Comparison of ENCODE assay signal across 18 cellular contexts in the genomic region with DNA sequence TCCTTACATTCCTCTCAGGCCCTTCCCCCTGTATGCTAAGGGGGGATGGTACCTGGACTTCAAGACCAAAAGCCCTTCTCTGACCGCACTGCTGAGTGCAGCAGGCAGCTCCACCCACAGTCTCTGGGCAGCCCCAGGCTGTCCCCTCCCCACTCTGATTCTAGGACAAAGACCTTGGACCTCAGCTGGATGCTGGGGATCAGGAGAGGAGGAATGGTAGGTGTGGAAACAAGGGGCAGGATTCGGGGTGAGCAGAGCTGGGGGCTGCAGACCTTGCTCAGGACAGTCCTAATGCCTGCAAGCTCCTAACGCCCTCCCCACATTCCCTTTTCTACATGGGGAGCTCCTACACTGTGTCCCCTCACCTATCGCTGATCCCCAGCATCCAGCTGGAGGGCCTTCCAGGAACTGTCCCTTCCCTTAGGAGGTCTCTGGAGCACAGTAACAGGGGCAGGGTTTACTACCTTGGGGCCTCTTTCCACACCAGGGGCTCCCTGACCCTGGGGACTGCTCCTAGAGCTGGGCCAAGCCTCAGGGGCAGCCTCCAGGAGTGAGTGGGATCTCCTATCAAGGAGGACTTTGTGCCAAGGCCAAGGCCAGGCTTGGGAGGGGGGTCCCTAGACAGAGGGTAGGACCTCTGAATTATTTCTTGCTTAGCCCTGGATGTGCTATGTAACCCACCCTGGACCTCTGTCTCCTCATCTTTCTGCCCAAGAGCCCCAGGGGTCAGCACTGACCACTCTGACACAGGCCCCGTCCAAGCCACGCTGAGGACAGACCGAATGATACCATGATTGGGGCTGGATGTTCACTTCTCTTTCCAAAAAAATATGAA. TPM values are rescaled to one million over a fixed set of nuclear protein-coding genes. Genes with fewer than 3 reads are reported as not detected.
A peak's percentile ranks its signal among the peaks of the same experiment; 100 is the strongest.
DNase-seq lines count a peak whose midpoint lies in the region; ATAC-seq and TF ChIP-seq lines count a peak whose summit lies in the region.
"Had no signal": no experiment of that assay in that cellular context is flagged by ENCODE, and none has a peak within 500 bp of the region (broad histone marks: within the 10 kb centered on the region; RNA-seq: fewer than 3 reads in every experiment).

No MANE protein-coding gene starts in this region.

- no peak overlapping the region for H3K9ac ChIP-seq in endodermal cell (ENCODE audit: extremely low read depth, low read length, poor library complexity, severe bottlenecking)

- peaks cover 6% of the 10 kb centered on the region for H3K36me3 Mint-ChIP-seq in endodermal cell (ENCODE audit: low read depth)
- H3K36me3 Mint-ChIP-seq in activated T-helper 2 cell treated with anti-CD3 and anti-CD28 coated beads, Interferon-gamma antibody, Interleukin-2, Interleukin-4, amounts not matched to agents 10 μg/mL and 5 μg/mL and 100 μg/mL, durations not matched to agents 14 hours and 24 hours and 36 hours (ENCODE audit: low read depth), result no peaks in the 10 kb centered on the region

- no peaks in the 10 kb centered on the region for H3K27me3 ChIP-seq in endodermal cell (ENCODE audit: control insufficient read depth, insufficient read depth, low read length, poor library complexity, severe bottlenecking)

- no peaks in the 10 kb centered on the region for H3K9me3 Mint-ChIP-seq in endodermal cell
- H3K9me3 Mint-ChIP-seq in activated T-helper 2 cell treated with anti-CD3 and anti-CD28 coated beads, Interferon-gamma antibody, Interleukin-2, Interleukin-4, amounts not matched to agents 10 μg/mL and 5 μg/mL and 100 μg/mL, durations not matched to agents 14 hours and 24 hours and 36 hours, result no peaks in the 10 kb centered on the region
- H3K9me3 Mint-ChIP-seq: H9 had no signal

- peaks cover 26% of the 10 kb centered on the region for H3K4me1 Mint-ChIP-seq in endodermal cell
- H3K4me1 Mint-ChIP-seq in activated T-helper 2 cell treated with anti-CD3 and anti-CD28 coated beads, Interferon-gamma antibody, Interleukin-2, Interleukin-4, amounts not matched to agents 10 μg/mL and 5 μg/mL and 100 μg/mL, durations not matched to agents 14 hours and 24 hours and 36 hours (ENCODE audit: low read depth), result peaks cover 7% of the 10 kb centered on the region

- H3K36me3 ChIP-seq in endodermal cell (ENCODE audit: control insufficient read depth, insufficient read depth, low read length), result no peaks in the 10 kb centered on the region

- H3K27ac ChIP-seq in endodermal cell (ENCODE audit: low read depth, low read length), result no peak overlapping the region

- no peak overlapping the region for H3K4me3 Mint-ChIP-seq in endodermal cell
- H3K4me3 Mint-ChIP-seq in activated T-helper 2 cell treated with anti-CD3 and anti-CD28 coated beads, Interferon-gamma antibody, Interleukin-2, Interleukin-4, amounts not matched to agents 10 μg/mL and 5 μg/mL and 100 μg/mL, durations not matched to agents 14 hours and 24 hours and 36 hours (ENCODE audit: low read depth), result no peak overlapping the region
- H3K4me3 Mint-ChIP-seq: H9 had no signal

- DNase-seq in cardiac septum (ENCODE audit: low spot score) (peak; percentile 47), left cardiac atrium (no peak), endodermal cell (peak; percentile 46), mesenteric fat pad (ENCODE audit: low spot score) (peak; percentile 80), posterior vena cava (ENCODE audit: low spot score) (peak; percentile 34), NOMO-1 treated with dmso at 0.1 percent for 144 hours (lab: John Stamatoyannopoulos, UW; ENCODE audit: unreplicated experiment) (no peak), NCI-H187 treated with DMSO at 0.1 percent for 48 hours (lab: John Stamatoyannopoulos, UW) (no peak)
- DNase-seq in activated T-helper 2 cell treated with anti-CD3 and anti-CD28 coated beads, Interferon-gamma antibody, Interleukin-2, Interleukin-4, amounts not matched to agents 10 μg/mL and 5 μg/mL and 100 μg/mL, durations not matched to agents 14 hours and 24 hours and 36 hours (ENCODE audit: low spot score), result no peak
- DNase-seq: 8988T; C1 segment of cervical spinal cord; DMS153; H9; NCI-H1105 treated with DMSO at 0.1 percent for 48 hours; NCI-H1930; NCI-H446; NK-92 treated with Interleukin-12 subunit alpha and Interleukin-12 subunit beta, amount 100 ng/mL, for 24 hours; RPMI8226 had no signal

- no peaks in the 10 kb centered on the region for H3K9me3 ChIP-seq in endodermal cell (ENCODE audit: control insufficient read depth, low read length)

- TF ChIP-seq CTCF in endodermal cell (conservative IDR thresholded peaks at IDR 0.05), result no peak

- no peak overlapping the region for H3K4me3 ChIP-seq in endodermal cell (ENCODE audit: low read length)

- H3K27ac Mint-ChIP-seq in endodermal cell, result peak overlapping the region; percentile 87
- no peak overlapping the region for H3K27ac Mint-ChIP-seq in activated T-helper 2 cell treated with anti-CD3 and anti-CD28 coated beads, Interferon-gamma antibody, Interleukin-2, Interleukin-4, amounts not matched to agents 10 μg/mL and 5 μg/mL and 100 μg/mL, durations not matched to agents 14 hours and 24 hours and 36 hours
- H3K27ac Mint-ChIP-seq: H9 had no signal

- 88 to 94% methylated on average over 2 to 6 of the region's 7 CpGs for WGBS in endodermal cell (ENCODE audit: insufficient coverage in 1 of 2, insufficient read length in 1 of 2), 2 experiments

- intact Hi-C loops in cardiac septum (cut with DNase I), result no loop called here
- intact Hi-C loops in left cardiac atrium (cut with DNase I), result no loop called here
- intact Hi-C loops in posterior vena cava (cut with DNase I), result loop anchor here in 1 of 2 donors (5.0 to 10.0 kb wide), 2 partner anchors 1060 to 1562 kb away; no protein-coding TSS in a partner anchor
- intact Hi-C loops in activated T-helper 2 cell treated with anti-CD3 and anti-CD28 coated beads, Interferon-gamma antibody, Interleukin-2, Interleukin-4, amounts not matched to agents 10 μg/mL and 5 μg/mL and 100 μg/mL, durations not matched to agents 14 hours and 24 hours and 36 hours (cut with micrococcal nuclease), result no loop called here

- ATAC-seq in left cardiac atrium, result no peak

- H3K4me1 ChIP-seq in endodermal cell (ENCODE audit: control insufficient read depth, insufficient read depth, low read length), result no peaks in the 10 kb centered on the region

- H3K27me3 Mint-ChIP-seq in endodermal cell (ENCODE audit: insufficient read depth), result no peaks in the 10 kb centered on the region
- H3K27me3 Mint-ChIP-seq in activated T-helper 2 cell treated with anti-CD3 and anti-CD28 coated beads, Interferon-gamma antibody, Interleukin-2, Interleukin-4, amounts not matched to agents 10 μg/mL and 5 μg/mL and 100 μg/mL, durations not matched to agents 14 hours and 24 hours and 36 hours (ENCODE audit: low read depth), result no peaks in the 10 kb centered on the region

RNA-seq across cellular contexts. Expression of a gene that starts 5.6 kb away (rescaled TPM):
- total RNA-seq in cardiac septum (not detected), left cardiac atrium (not detected), endodermal cell (10 to 100 TPM; 31.6 to 32.6 TPM), mesenteric fat pad (not detected), posterior vena cava (not detected)
- polyA plus RNA-seq in endodermal cell (2013, experiment 1 of 2), result 7.2 TPM
- polyA plus RNA-seq in endodermal cell (2013, experiment 2 of 2), result 7.2 TPM
- total RNA-seq in activated T-helper 2 cell treated with anti-CD3 and anti-CD28 coated beads, Interferon-gamma antibody, Interleukin-2, Interleukin-4, amounts not matched to agents 10 μg/mL and 5 μg/mL and 100 μg/mL, durations not matched to agents 14 hours and 24 hours and 36 hours, result not detected in 2 replicates
- total RNA-seq: HT-29 had no signal

RNA-seq across cellular contexts. Expression of a gene that starts 32.4 kb away (rescaled TPM):
- total RNA-seq in cardiac septum (12.2 TPM), left cardiac atrium (10 to 100 TPM; 16.2 to 17.7 TPM), endodermal cell (10 to 100 TPM; 51.7 to 68.3 TPM), mesenteric fat pad (29.5 TPM), posterior vena cava (10 to 100 TPM; 28.4 to 45.0 TPM)
- 82.0 TPM for polyA plus RNA-seq in endodermal cell (2013, experiment 1 of 2)
- 76.1 TPM for polyA plus RNA-seq in endodermal cell (2013, experiment 2 of 2)
- total RNA-seq in activated T-helper 2 cell treated with anti-CD3 and anti-CD28 coated beads, Interferon-gamma antibody, Interleukin-2, Interleukin-4, amounts not matched to agents 10 μg/mL and 5 μg/mL and 100 μg/mL, durations not matched to agents 14 hours and 24 hours and 36 hours, result 47.9 and 56.7 TPM in 2 replicates

RNA-seq across cellular contexts. Expression of a gene that starts 32.6 kb away (rescaled TPM):
- total RNA-seq in cardiac septum, result 11.0 TPM
- 1 to 10 TPM; 5.1 to 7.7 TPM for total RNA-seq in left cardiac atrium
- 1 to 10 TPM; 4.8 to 7.3 TPM for total RNA-seq in endodermal cell
- polyA plus RNA-seq in endodermal cell (2013, experiment 1 of 2), result 8.7 TPM
- polyA plus RNA-seq in endodermal cell (2013, experiment 2 of 2), result 11.8 TPM
- 4.3 TPM for total RNA-seq in mesenteric fat pad
- 1 to 10 TPM; 6.0 to 6.5 TPM for total RNA-seq in posterior vena cava
- total RNA-seq in activated T-helper 2 cell treated with anti-CD3 and anti-CD28 coated beads, Interferon-gamma antibody, Interleukin-2, Interleukin-4, amounts not matched to agents 10 μg/mL and 5 μg/mL and 100 μg/mL, durations not matched to agents 14 hours and 24 hours and 36 hours, result 6.9 and 10.3 TPM in 2 replicates

RNA-seq across cellular contexts. Expression of a gene that starts 50.4 kb away (rescaled TPM):
- total RNA-seq in cardiac septum, result not detected
- under 1 TPM in 1 of 2 donors, not detected in 1; 0.13 TPM for total RNA-seq in left cardiac atrium
- total RNA-seq in endodermal cell, result under 1 TPM; 0.20 to 0.66 TPM
- polyA plus RNA-seq in endodermal cell (2013, experiment 1 of 2), result 0.53 TPM
- 0.46 TPM for polyA plus RNA-seq in endodermal cell (2013, experiment 2 of 2)
- not detected for total RNA-seq in mesenteric fat pad
- total RNA-seq in posterior vena cava, result not detected
- 0.16 and 0.39 TPM in 2 replicates for total RNA-seq in activated T-helper 2 cell treated with anti-CD3 and anti-CD28 coated beads, Interferon-gamma antibody, Interleukin-2, Interleukin-4, amounts not matched to agents 10 μg/mL and 5 μg/mL and 100 μg/mL, durations not matched to agents 14 hours and 24 hours and 36 hours

RNA-seq across cellular contexts. Expression of a gene that starts 52.2 kb away (rescaled TPM):
- total RNA-seq in cardiac septum, result 717 TPM
- 100 to 1,000 TPM; 764 to 775 TPM for total RNA-seq in left cardiac atrium
- total RNA-seq in endodermal cell, result 100 to 1,000 TPM; 655 to 668 TPM
- polyA plus RNA-seq in endodermal cell (2013, experiment 1 of 2), result 1,068 TPM
- polyA plus RNA-seq in endodermal cell (2013, experiment 2 of 2), result 1,071 TPM
- 677 TPM for total RNA-seq in mesenteric fat pad
- total RNA-seq in posterior vena cava, result 100 to 1,000 TPM; 596 to 706 TPM
- total RNA-seq in activated T-helper 2 cell treated with anti-CD3 and anti-CD28 coated beads, Interferon-gamma antibody, Interleukin-2, Interleukin-4, amounts not matched to agents 10 μg/mL and 5 μg/mL and 100 μg/mL, durations not matched to agents 14 hours and 24 hours and 36 hours, result 815 and 840 TPM in 2 replicates

Comparison
In these comparisons a context has a peak if more than half of its experiments do, and no peak if none do; other contexts are left out.
1. DNase-seq: peak in cardiac septum (single experiment), endodermal cell (single experiment), mesenteric fat pad (single experiment) and posterior vena cava (single experiment); none in left cardiac atrium (single experiment), NOMO-1 treated with dmso at 0.1 percent for 144 hours (single experiment), activated T-helper 2 cell treated with anti-CD3 and anti-CD28 coated beads, Interferon-gamma antibody, Interleukin-2, Interleukin-4, amounts not matched to agents 10 μg/mL and 5 μg/mL and 100 μg/mL, durations not matched to agents 14 hours and 24 hours and 36 hours (single experiment) and NCI-H187 treated with DMSO at 0.1 percent for 48 hours (single experiment).
2. RNA of a gene that starts 5.6 kb away (total RNA-seq): 31.6 to 32.6 TPM in endodermal cell; not detected in cardiac septum (single experiment), not detected in left cardiac atrium, not detected in mesenteric fat pad (single experiment), not detected in posterior vena cava and not detected in activated T-helper 2 cell treated with anti-CD3 and anti-CD28 coated beads, Interferon-gamma antibody, Interleukin-2, Interleukin-4, amounts not matched to agents 10 μg/mL and 5 μg/mL and 100 μg/mL, durations not matched to agents 14 hours and 24 hours and 36 hours; every median in the first group is over 10 times any median in the second.